In genomic region chr9:27505744-27506161, GRCh38 we compare ENCODE assay signal across 1 cellular context.
TF ChIP-seq lines count a peak whose summit lies in the region.

No MANE protein-coding gene starts in this region.

TF ChIP-seq in WTC11, 78 proteins besides CTCF, POLR2A, EP300 and RAD21 (continued from another document):
- TF ChIP-seq, protein P1, sequence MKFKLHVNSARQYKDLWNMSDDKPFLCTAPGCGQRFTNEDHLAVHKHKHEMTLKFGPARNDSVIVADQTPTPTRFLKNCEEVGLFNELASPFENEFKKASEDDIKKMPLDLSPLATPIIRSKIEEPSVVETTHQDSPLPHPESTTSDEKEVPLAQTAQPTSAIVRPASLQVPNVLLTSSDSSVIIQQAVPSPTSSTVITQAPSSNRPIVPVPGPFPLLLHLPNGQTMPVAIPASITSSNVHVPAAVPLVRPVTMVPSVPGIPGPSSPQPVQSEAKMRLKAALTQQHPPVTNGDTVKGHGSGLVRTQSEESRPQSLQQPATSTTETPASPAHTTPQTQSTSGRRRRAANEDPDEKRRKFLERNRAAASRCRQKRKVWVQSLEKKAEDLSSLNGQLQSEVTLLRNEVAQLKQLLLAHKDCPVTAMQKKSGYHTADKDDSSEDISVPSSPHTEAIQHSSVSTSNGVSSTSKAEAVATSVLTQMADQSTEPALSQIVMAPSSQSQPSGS (CRISPR knock-in tag; IDR thresholded peaks at IDR 0.05; ENCODE audit: borderline replicate concordance, low read depth), result no peak
- no peak for TF ChIP-seq ZNF317 (CRISPR knock-in tag; IDR thresholded peaks at IDR 0.05; ENCODE audit: borderline replicate concordance, low read depth)
- no peak for TF ChIP-seq MYBL2 (CRISPR knock-in tag; IDR thresholded peaks at IDR 0.05)
- TF ChIP-seq AR (CRISPR knock-in tag; IDR thresholded peaks at IDR 0.05), result no peak
- no peak for TF ChIP-seq HMGA2 (CRISPR knock-in tag; IDR thresholded peaks at IDR 0.05)
- no peak for TF ChIP-seq NFE2L1 (CRISPR knock-in tag; IDR thresholded peaks at IDR 0.05)
- TF ChIP-seq ZNF121 (CRISPR knock-in tag; IDR thresholded peaks at IDR 0.05), result no peak
- TF ChIP-seq FOXP4 (CRISPR knock-in tag; IDR thresholded peaks at IDR 0.05), result no peak
- TF ChIP-seq FOXP1 (CRISPR knock-in tag; IDR thresholded peaks at IDR 0.05; ENCODE audit: borderline replicate concordance), result no peak
- no peak for TF ChIP-seq NFYB (CRISPR knock-in tag; conservative IDR thresholded peaks at IDR 0.05; ENCODE audit: low read depth)
- no peak for TF ChIP-seq USF2 (CRISPR knock-in tag; IDR thresholded peaks at IDR 0.05)
- TF ChIP-seq ZNF416 (CRISPR knock-in tag; IDR thresholded peaks at IDR 0.05), result no peak
- no peak for TF ChIP-seq ZNF232 (CRISPR knock-in tag; IDR thresholded peaks at IDR 0.05)
- no peak for TF ChIP-seq E2F5 (CRISPR knock-in tag; IDR thresholded peaks at IDR 0.05)
- TF ChIP-seq ZNF219 (CRISPR knock-in tag; IDR thresholded peaks at IDR 0.05; ENCODE audit: borderline replicate concordance), result no peak
- TF ChIP-seq ETV6 (CRISPR knock-in tag; IDR thresholded peaks at IDR 0.05), result no peak
